Comparison of ENCODE assay signal across 8 cellular contexts in the genomic region with DNA sequence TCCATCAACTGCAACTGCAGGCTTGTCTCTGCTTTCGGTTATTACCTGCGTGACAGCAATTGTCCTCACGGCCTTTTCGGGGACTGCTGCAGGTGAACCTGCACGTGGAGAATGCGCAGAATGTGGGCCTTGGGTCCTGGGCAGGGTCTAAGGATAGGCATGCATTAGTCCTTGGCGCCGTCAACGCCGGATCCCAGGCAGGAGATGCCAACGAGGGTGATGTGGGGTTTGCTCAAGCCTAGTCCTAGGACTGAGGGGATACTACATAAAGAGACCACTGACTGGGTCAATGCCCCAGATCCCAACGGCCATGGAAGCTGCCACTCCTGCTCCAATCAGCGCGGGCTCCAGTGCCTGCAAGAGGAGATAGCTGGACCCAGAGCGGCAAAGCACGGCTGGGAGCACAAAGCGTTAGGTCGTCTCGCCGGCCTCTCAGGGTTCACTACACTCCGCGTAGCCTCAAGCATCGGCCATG. TPM values are rescaled to one million over a fixed set of nuclear protein-coding genes. Genes with fewer than 3 reads are reported as not detected.
DNase-seq lines count a peak whose midpoint lies in the region; ATAC-seq and TF ChIP-seq lines count a peak whose summit lies in the region.

No MANE protein-coding gene starts in this region.

- ATAC-seq in activated B cell treated with CpG ODN at 0.5 μM for 24 hours (ENCODE audit: low read depth) = no peak

- H3K27ac ChIP-seq in substantia nigra (ENCODE audit: low read depth, low read length, poor library complexity, severe bottlenecking) = peak overlapping the region; percentile 76

- H3K4me3 Mint-ChIP-seq in activated naive CD4-positive, alpha-beta T cell treated with anti-CD3 and anti-CD28 coated beads, Interleukin-2, amount 10 ng/mL, durations not matched to agents 7 days and 5 days = peak overlapping the region; percentile 70
- H3K4me3 Mint-ChIP-seq in activated B cell treated with CpG ODN at 0.5 μM for 24 hours = peak overlapping the region; percentile 74

- H3K36me3 Mint-ChIP-seq in activated naive CD4-positive, alpha-beta T cell treated with anti-CD3 and anti-CD28 coated beads, Interleukin-2, amount 10 ng/mL, durations not matched to agents 7 days and 5 days = peaks cover 55% of the 10 kb centered on the region
- peaks cover 52% of the 10 kb centered on the region for H3K36me3 Mint-ChIP-seq in activated B cell treated with CpG ODN at 0.5 μM for 24 hours (ENCODE audit: low read depth)

- H3K4me1 ChIP-seq in iPS-15b (ENCODE audit: control insufficient read depth, insufficient read depth, low read length) = peaks cover 10% of the 10 kb centered on the region

- H3K27me3 ChIP-seq in iPS-15b (ENCODE audit: control insufficient read depth, insufficient read depth, low read length) = no peaks in the 10 kb centered on the region

- CTCF ChIA-PET in activated naive CD4-positive, alpha-beta T cell treated with anti-CD3 and anti-CD28 coated beads, Interleukin-2, amount 10 ng/mL, durations not matched to agents 7 days and 5 days (lab: Charles Lee) = interaction anchor here (0.9 to 4.4 kb wide), 12 partner anchors 11 to 818 kb away, joined by 3 to 40 read pairs (median 6); a partner anchor contains a TSS
- CTCF ChIA-PET in activated B cell treated with CpG ODN at 0.5 μM for 24 hours (lab: Charles Lee) = interaction anchor here (0.8 to 2.4 kb wide), 4 partner anchors 279 to 295 kb away, joined by 3 to 15 read pairs (median 4); no protein-coding TSS in a partner anchor

- H3K4me3 ChIP-seq in iPS-15b (ENCODE audit: low read depth, low read length) = peak overlapping the region; percentile 49

- H3K27me3 Mint-ChIP-seq in activated naive CD4-positive, alpha-beta T cell treated with anti-CD3 and anti-CD28 coated beads, Interleukin-2, amount 10 ng/mL, durations not matched to agents 7 days and 5 days = no peaks in the 10 kb centered on the region
- H3K27me3 Mint-ChIP-seq in activated B cell treated with CpG ODN at 0.5 μM for 24 hours = no peaks in the 10 kb centered on the region

- H3K9me3 ChIP-seq in iPS-15b (ENCODE audit: control insufficient read depth, insufficient read depth, low read length) = no peaks in the 10 kb centered on the region

- H3K4me1 Mint-ChIP-seq in activated naive CD4-positive, alpha-beta T cell treated with anti-CD3 and anti-CD28 coated beads, Interleukin-2, amount 10 ng/mL, durations not matched to agents 7 days and 5 days = peaks cover 80% of the 10 kb centered on the region
- H3K4me1 Mint-ChIP-seq in activated B cell treated with CpG ODN at 0.5 μM for 24 hours = peaks cover 63% of the 10 kb centered on the region

- no peak for DNase-seq in activated naive CD4-positive, alpha-beta T cell treated with anti-CD3 and anti-CD28 coated beads, Interleukin-2, amount 10 ng/mL, durations not matched to agents 7 days and 5 days
- no peak for DNase-seq in activated naive CD4-positive, alpha-beta T cell treated with Interleukin-2 at 50 U/mL for 16 hours
- DNase-seq in activated B cell treated with CpG ODN at 0.5 μM for 24 hours (no peak), substantia nigra (lab: John Stamatoyannopoulos, UW) (no peak), epidermal melanocyte (ENCODE audit: insufficient read length, low spot score) (no peak), NOMO-1 (lab: John Stamatoyannopoulos, UW; ENCODE audit: unreplicated experiment in 2 of 2) (no peak), NCI-H187 (lab: John Stamatoyannopoulos, UW) (no peak)

- POLR2A ChIA-PET in activated B cell treated with CpG ODN at 0.5 μM for 24 hours (lab: Charles Lee) = interaction anchor here (0.6 to 1.7 kb wide), 3 partner anchors 93 to 150 kb away, joined by 3 to 10 read pairs (median 6); a partner anchor contains a TSS

- peak overlapping the region; percentile 83 for H3K27ac Mint-ChIP-seq in activated naive CD4-positive, alpha-beta T cell treated with anti-CD3 and anti-CD28 coated beads, Interleukin-2, amount 10 ng/mL, durations not matched to agents 7 days and 5 days
- peak overlapping the region; percentile 71 for H3K27ac Mint-ChIP-seq in activated B cell treated with CpG ODN at 0.5 μM for 24 hours

- TF ChIP-seq CTCF in activated B cell treated with CpG ODN at 0.5 μM for 24 hours (IDR thresholded peaks at IDR 0.05) = peak; percentile 49

- peak overlapping the region; percentile 76 for H3K9ac ChIP-seq in iPS-15b (ENCODE audit: low read depth, low read length)

- intact Hi-C loops in activated B cell treated with CpG ODN at 0.5 μM for 24 hours (cut with micrococcal nuclease) = loop anchor here (1.0 to 2.0 kb wide), 6 partner anchors 110 to 1098 kb away; a partner anchor contains a TSS

- peaks cover 50% of the 10 kb centered on the region for H3K36me3 ChIP-seq in iPS-15b (ENCODE audit: control insufficient read depth, insufficient read depth, low read length)

- no peaks in the 10 kb centered on the region for H3K9me3 Mint-ChIP-seq in activated naive CD4-positive, alpha-beta T cell treated with anti-CD3 and anti-CD28 coated beads, Interleukin-2, amount 10 ng/mL, durations not matched to agents 7 days and 5 days
- H3K9me3 Mint-ChIP-seq in activated B cell treated with CpG ODN at 0.5 μM for 24 hours = no peaks in the 10 kb centered on the region

RNA-seq across cellular contexts. Expression of a gene that starts 0.4 kb away (rescaled TPM):
- total RNA-seq in activated B cell treated with CpG ODN at 0.5 μM for 24 hours = 28.0 and 28.9 TPM in 2 replicates

RNA-seq across cellular contexts. Expression of a gene that starts 5.5 kb away (rescaled TPM):
- total RNA-seq in activated B cell treated with CpG ODN at 0.5 μM for 24 hours = 64.2 and 66.1 TPM in 2 replicates
